In the genomic region with DNA sequence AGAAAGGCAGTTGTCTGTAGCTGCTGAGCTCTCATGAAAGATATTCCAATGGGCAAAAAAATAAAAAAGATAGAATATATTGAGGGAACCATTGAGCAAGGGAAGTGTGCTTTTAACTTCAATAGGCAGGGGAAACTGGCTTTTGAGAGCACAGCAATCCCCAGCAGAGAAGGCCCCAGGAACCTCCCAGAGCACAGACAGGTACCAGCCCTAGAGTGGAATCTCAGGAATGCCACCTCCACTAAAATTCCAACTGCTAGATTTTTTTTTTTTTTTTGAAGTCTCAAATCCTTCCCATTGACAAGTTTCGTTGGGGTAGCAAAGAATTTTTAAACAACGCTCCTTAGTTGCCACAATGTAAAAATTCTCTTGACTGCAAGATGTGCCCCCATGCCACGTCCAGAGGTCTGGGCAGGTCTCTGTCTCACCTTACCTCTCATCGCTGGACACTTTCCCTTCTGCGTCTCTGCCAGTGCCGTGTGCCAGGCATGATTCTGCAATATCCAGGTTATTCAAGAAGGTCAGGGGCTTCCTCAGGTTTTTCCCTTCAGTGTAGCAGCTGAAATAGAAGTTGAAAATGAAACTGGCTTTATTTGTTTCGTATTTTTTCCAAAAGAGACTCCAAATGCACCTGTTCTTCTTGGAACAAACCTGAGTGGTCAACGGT, we compare ENCODE assay signal across 32 cellular contexts.
A peak's percentile ranks its signal among the peaks of the same experiment; 100 is the strongest.
DNase-seq lines count a peak whose midpoint lies in the region; ATAC-seq and TF ChIP-seq lines count a peak whose summit lies in the region.
"Had no signal": no experiment of that assay in that cellular context is flagged by ENCODE, and none has a peak within 500 bp of the region (broad histone marks: within the 10 kb centered on the region; RNA-seq: fewer than 3 reads in every experiment).

No MANE protein-coding gene starts in this region.

- DNase-seq in H7 (peak; percentile 78), RWPE1 (ENCODE audit: low spot score) (peak; percentile 38), iPS DF 6.9 (ENCODE audit: low read depth, low spot score) (peak; percentile 35), neural progenitor cell (ENCODE audit: low spot score) (peak; percentile 41), NCI-H2171 treated with DMSO at 0.1 percent for 48 hours (lab: John Stamatoyannopoulos, UW) (no peak), SW 1271 (lab: John Stamatoyannopoulos, UW) (no peak), HPDE6-E6E7 (ENCODE audit: extremely low spot score) (no peak)
- DNase-seq: activated CD4-positive, alpha-beta T cell treated with anti-CD3 and anti-CD28 coated beads for 4 hours; activated effector memory CD4-positive, alpha-beta T cell treated with Interleukin-2 at 50 U/mL for 16 hours; activated T-cell treated with anti-CD3 and anti-CD28 coated beads for 4 hours; anterior cingulate cortex; CD4-positive, CD25-positive, alpha-beta regulatory T cell; effector CD4-positive, alpha-beta T cell; GOT3; KG1; MM.1S; mucosa of descending colon; NCI-H1105 treated with DMSO at 0.1 percent for 48 hours; NCI-H187 treated with DMSO at 0.1 percent for 48 hours; NCI-H526 treated with DMSO at 0.1 percent for 48 hours; SHP77 treated with DMSO at 0.1 percent for 48 hours; small intestine; T-helper 9 cell; testis had no signal

- no CpG with 5 or more reads among the region's 8 CpGs for WGBS in iPS DF 6.9 (ENCODE audit: insufficient coverage, insufficient read length)

- H3K4me3 ChIP-seq in H7 (ENCODE audit: insufficient read depth, low read depth, low read length) (no peak overlapping the region), iPS DF 6.9 (ENCODE audit: low read length) (no peak overlapping the region), neural progenitor cell (no peak overlapping the region)
- H3K4me3 ChIP-seq: A549, cardiac muscle cell, hepatocyte, mucosa of descending colon, testis had no signal

- H3F3A ChIP-seq in neural progenitor cell (ENCODE audit: low read depth) = no peaks in the 10 kb centered on the region

- H3K36me3 ChIP-seq in H7 (replicated peaks; ENCODE audit: control insufficient read depth, insufficient read depth, low read length) (no peaks in the 10 kb centered on the region), iPS DF 6.9 (ENCODE audit: control insufficient read depth, insufficient read depth, low read length) (no peaks in the 10 kb centered on the region), neural progenitor cell (no peaks in the 10 kb centered on the region)
- H3K36me3 ChIP-seq: cardiac muscle cell had no signal

- no peaks in the 10 kb centered on the region for H4K20me1 ChIP-seq in neural progenitor cell (ENCODE audit: low read depth)

- POLR2A ChIA-PET in RWPE1 (lab: Yijun Ruan, JAX; ENCODE audit: low non-redundant PET) = no interaction called here

- no peak for ATAC-seq in HG03354 (IDR thresholded peaks at IDR 0.05; ENCODE audit: poor library complexity, severe bottlenecking, unreplicated experiment)
- ATAC-seq: A549; mucosa of descending colon; natural killer cell treated with Interleukin-12 subunit alpha and Interleukin-12 subunit beta and Interleukin-15 and Interleukin-18, amount 100 ng/mL, for 72 hours had no signal

- H3K4me2 ChIP-seq in neural progenitor cell = no peak overlapping the region
- H3K4me2 ChIP-seq: A549, hepatocyte had no signal

- no peak overlapping the region for H3K27ac Mint-ChIP-seq in neural progenitor cell
- H3K27ac Mint-ChIP-seq: activated naive CD8-positive, alpha-beta T cell; CD4-positive, CD25-positive, alpha-beta regulatory T cell; natural killer cell treated with Interleukin-12 subunit alpha and Interleukin-12 subunit beta and Interleukin-15 and Interleukin-18, amount 100 ng/mL, for 72 hours; stimulated activated naive CD8-positive, alpha-beta T cell treated with anti-CD3 and anti-CD28 coated beads, Interleukin-15, Interleukin-2, amounts not matched to agents 100 ng/mL and 50 ng/mL, for 24 hours had no signal

- H2AFZ ChIP-seq in neural progenitor cell (replicated peaks) = no peak overlapping the region
- H2AFZ ChIP-seq: hepatocyte had no signal

- peaks cover 13% of the 10 kb centered on the region for H3K9me3 Mint-ChIP-seq in neural progenitor cell
- H3K9me3 Mint-ChIP-seq: natural killer cell treated with Interleukin-12 subunit alpha and Interleukin-12 subunit beta and Interleukin-15 and Interleukin-18, amount 100 ng/mL, for 72 hours had no signal

- H3K9me3 ChIP-seq in iPS DF 6.9 (ENCODE audit: control insufficient read depth, insufficient read depth, low read length) (no peaks in the 10 kb centered on the region), neural progenitor cell (ENCODE audit: low read depth) (no peaks in the 10 kb centered on the region)
- H3K9me3 ChIP-seq: A549, testis had no signal

- H3K9ac ChIP-seq in neural progenitor cell = no peak overlapping the region

- CTCF ChIA-PET in RWPE1 (lab: Yijun Ruan, JAX) = no interaction called here

- H3K4me3 Mint-ChIP-seq in neural progenitor cell = no peak overlapping the region
- H3K4me3 Mint-ChIP-seq: activated naive CD8-positive, alpha-beta T cell; CD4-positive, CD25-positive, alpha-beta regulatory T cell; natural killer cell treated with Interleukin-12 subunit alpha and Interleukin-12 subunit beta and Interleukin-15 and Interleukin-18, amount 100 ng/mL, for 72 hours; stimulated activated naive CD8-positive, alpha-beta T cell treated with anti-CD3 and anti-CD28 coated beads, Interleukin-15, Interleukin-2, amounts not matched to agents 100 ng/mL and 50 ng/mL, for 24 hours had no signal

- no peak for TF ChIP-seq CTCF in RWPE1 (conservative IDR thresholded peaks at IDR 0.05; ENCODE audit: low read depth)
- TF ChIP-seq CTCF in neural progenitor cell (IDR thresholded peaks at IDR 0.05) = no peak

- H3K79me2 ChIP-seq in neural progenitor cell (ENCODE audit: low read depth) = no peaks in the 10 kb centered on the region
- H3K79me2 ChIP-seq: hepatocyte had no signal

- H3K4me1 ChIP-seq in iPS DF 6.9 (ENCODE audit: control insufficient read depth, insufficient read depth, low read length) (peaks cover 5% of the 10 kb centered on the region; the same call in 1 of the 2 replicates), neural progenitor cell (peaks cover 9% of the 10 kb centered on the region)
- H3K4me1 ChIP-seq: A549, testis had no signal

- peaks cover 3% of the 10 kb centered on the region for H3K27me3 Mint-ChIP-seq in neural progenitor cell (ENCODE audit: insufficient read depth, low read depth)
- H3K27me3 Mint-ChIP-seq: activated naive CD8-positive, alpha-beta T cell; CD4-positive, CD25-positive, alpha-beta regulatory T cell; natural killer cell treated with Interleukin-12 subunit alpha and Interleukin-12 subunit beta and Interleukin-15 and Interleukin-18, amount 100 ng/mL, for 72 hours; stimulated activated naive CD8-positive, alpha-beta T cell treated with anti-CD3 and anti-CD28 coated beads, Interleukin-15, Interleukin-2, amounts not matched to agents 100 ng/mL and 50 ng/mL, for 24 hours had no signal

- H3K27ac ChIP-seq in RWPE1 (no peak overlapping the region), iPS DF 6.9 (ENCODE audit: low read length) (no peak overlapping the region), neural progenitor cell (no peak overlapping the region)
- H3K27ac ChIP-seq: A549, cardiac muscle cell, hepatocyte, testis, VCaP had no signal

- H3K4me1 Mint-ChIP-seq in neural progenitor cell = peaks cover 13% of the 10 kb centered on the region
- H3K4me1 Mint-ChIP-seq: CD4-positive, CD25-positive, alpha-beta regulatory T cell had no signal

- H3K36me3 Mint-ChIP-seq in neural progenitor cell = no peaks in the 10 kb centered on the region
- H3K36me3 Mint-ChIP-seq: activated naive CD8-positive, alpha-beta T cell; CD4-positive, CD25-positive, alpha-beta regulatory T cell had no signal

- no peaks in the 10 kb centered on the region for H3K27me3 ChIP-seq in H7 (ENCODE audit: control insufficient read depth, insufficient read depth, low read length)
- no peaks in the 10 kb centered on the region for H3K27me3 ChIP-seq in iPS DF 6.9 (ENCODE audit: control insufficient read depth, insufficient read depth, low read length)
- H3K27me3 ChIP-seq in neural progenitor cell = no peaks in the 10 kb centered on the region
- H3K27me3 ChIP-seq: cardiac muscle cell, hepatocyte, testis had no signal

Comparison
In these comparisons a context has a peak if more than half of its experiments do, and no peak if none do; other contexts are left out.
1. DNase-seq: peak in H7 (single experiment), RWPE1 (single experiment), iPS DF 6.9 (single experiment) and neural progenitor cell (single experiment); none in NCI-H2171 treated with DMSO at 0.1 percent for 48 hours (single experiment), SW 1271 (0 of 2) and HPDE6-E6E7 (single experiment).